ENCODE assay signal across 21 cellular contexts in the genomic region with DNA sequence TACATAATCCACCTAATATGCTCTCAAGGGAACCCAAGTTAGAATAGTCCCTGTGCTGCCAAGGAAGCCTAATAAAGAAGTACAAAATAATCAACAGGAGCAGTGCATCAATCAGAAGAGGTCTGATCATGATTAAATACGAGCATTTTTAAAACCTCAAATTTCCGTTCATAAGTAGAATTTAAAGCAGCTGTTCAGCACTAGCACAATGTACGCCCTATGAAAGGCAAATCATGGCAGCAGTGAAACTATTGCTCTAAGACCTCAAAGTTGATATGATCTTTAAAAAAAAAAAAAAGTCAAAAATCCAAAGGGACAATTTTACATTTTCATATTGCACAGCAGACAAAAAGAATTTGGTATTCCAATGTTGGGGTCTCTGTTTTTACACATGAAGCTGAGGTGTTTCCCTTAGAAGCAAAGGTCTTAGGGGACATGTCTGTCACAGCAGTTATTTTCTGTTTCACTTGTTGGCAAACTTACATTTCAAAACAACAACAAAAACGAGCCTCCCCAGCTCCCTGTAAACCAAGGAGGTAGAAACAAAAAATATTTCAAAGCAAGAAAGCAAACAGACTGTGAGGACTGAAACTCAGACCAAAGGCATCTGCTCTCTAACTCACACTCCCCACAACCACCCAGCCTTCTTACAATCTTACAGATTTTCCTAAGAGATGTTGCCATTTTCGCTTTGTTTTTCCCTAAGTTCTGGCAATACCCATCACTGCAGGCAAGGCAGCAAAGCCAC. TPM values are rescaled to one million over a fixed set of nuclear protein-coding genes. Genes with fewer than 3 reads are reported as not detected.
DNase-seq lines count a peak whose midpoint lies in the region; ATAC-seq and TF ChIP-seq lines count a peak whose summit lies in the region.
"Had no signal": no experiment of that assay in that cellular context is flagged by ENCODE, and none has a peak within 500 bp of the region (broad histone marks: within the 10 kb centered on the region; RNA-seq: fewer than 3 reads in every experiment).

No MANE protein-coding gene starts in this region.

- no peak overlapping the region for H3K9ac ChIP-seq in IMR-90 (ENCODE audit: low read depth, low read length)

- CTCF ChIA-PET in IMR-90 (lab: Yijun Ruan, JAX) (interaction anchor here (0.7 to 1.3 kb wide), 2 partner anchors 11 to 25 kb away, joined by 4 to 5 read pairs; no protein-coding TSS in a partner anchor), Calu3 (lab: Charles Lee) (no interaction called here)
- CTCF ChIA-PET in activated CD4-positive, alpha-beta memory T cell treated with anti-CD3 and anti-CD28 coated beads, Interleukin-2, amount 10 ng/mL, durations not matched to agents 7 days and 5 days (lab: Charles Lee) = no interaction called here

- no peak overlapping the region for H2BK15ac ChIP-seq in IMR-90 (ENCODE audit: low read depth, low read length)

- H3K27me3 Mint-ChIP-seq in progenitor cell of endocrine pancreas = no peaks in the 10 kb centered on the region
- H3K27me3 Mint-ChIP-seq in Calu3 (ENCODE audit: unreplicated experiment) = no peaks in the 10 kb centered on the region
- H3K27me3 Mint-ChIP-seq in activated CD4-positive, alpha-beta memory T cell treated with anti-CD3 and anti-CD28 coated beads, Interleukin-2, amount 10 ng/mL, durations not matched to agents 7 days and 5 days = no peaks in the 10 kb centered on the region
- H3K27me3 Mint-ChIP-seq: activated B cell treated with CpG ODN at 0.5 μM for 24 hours; activated naive CD4-positive, alpha-beta T cell treated with anti-CD3 and anti-CD28 coated beads, Interleukin-2, amount 50 U/mL, for 24 hours; effector memory CD8-positive, alpha-beta T cell had no signal

- no peak overlapping the region for H3K4me3 Mint-ChIP-seq in progenitor cell of endocrine pancreas (ENCODE audit: low read depth)
- H3K4me3 Mint-ChIP-seq in Calu3 (ENCODE audit: low read depth, unreplicated experiment) = no peak overlapping the region
- no peak overlapping the region for H3K4me3 Mint-ChIP-seq in activated CD4-positive, alpha-beta memory T cell treated with anti-CD3 and anti-CD28 coated beads, Interleukin-2, amount 10 ng/mL, durations not matched to agents 7 days and 5 days
- H3K4me3 Mint-ChIP-seq: activated B cell treated with CpG ODN at 0.5 μM for 24 hours; activated naive CD4-positive, alpha-beta T cell treated with anti-CD3 and anti-CD28 coated beads, Interleukin-2, amount 50 U/mL, for 24 hours; effector memory CD8-positive, alpha-beta T cell; natural killer cell had no signal

- DNase-seq in IMR-90 (peak; percentile 5), choroid plexus epithelial cell (ENCODE audit: low read depth) (peak; percentile 9), progenitor cell of endocrine pancreas (ENCODE audit: low spot score, unreplicated experiment) (no peak), Calu3 (no peak), NCI-H748 (lab: John Stamatoyannopoulos, UW; ENCODE audit: unreplicated experiment) (no peak)
- DNase-seq in activated CD4-positive, alpha-beta T cell treated with anti-CD3 and anti-CD28 coated beads, Interleukin-2, amount 50 U/mL, for 48 hours = no peak
- DNase-seq in activated CD4-positive, alpha-beta memory T cell treated with anti-CD3 and anti-CD28 coated beads, Interleukin-2, amount 10 ng/mL, durations not matched to agents 7 days and 5 days = no peak
- DNase-seq: activated B cell treated with CpG ODN at 0.5 μM for 24 hours; activated CD8-positive, alpha-beta memory T cell treated with anti-CD3 and anti-CD28 coated beads, Interleukin-2, amount 50 U/mL, for 4 hours; BE2C; effector memory CD8-positive, alpha-beta T cell; foreskin melanocyte; GOT3; natural killer cell; NCI-H2107; NCI-H69; stimulated activated CD4-positive, alpha-beta T cell treated with anti-CD3 and anti-CD28 coated beads, Interleukin-1b, Interleukin-23, amount 100 ng/mL, for 48 hours had no signal

- no peak overlapping the region for H3K56ac ChIP-seq in IMR-90 (ENCODE audit: extremely low read depth, insufficient read depth, low read length)

- no peaks in the 10 kb centered on the region for H4K20me1 ChIP-seq in IMR-90 (ENCODE audit: insufficient read depth, low read length)

- no peak for TF ChIP-seq POLR2A in IMR-90 (IDR thresholded peaks at IDR 0.05; ENCODE audit: low read depth, low read length)

- H3K27ac ChIP-seq in IMR-90 (ENCODE audit: insufficient read depth, low read length) = no peak overlapping the region

- H2BK120ac ChIP-seq in IMR-90 (ENCODE audit: low read depth, low read length) = no peak overlapping the region

- H2BK5ac ChIP-seq in IMR-90 (ENCODE audit: low read depth, low read length, poor library complexity, severe bottlenecking) = no peak overlapping the region

- H4K5ac ChIP-seq in IMR-90 (ENCODE audit: low read depth, low read length) = no peak overlapping the region

- peaks cover 3% of the 10 kb centered on the region for H3K9me3 Mint-ChIP-seq in progenitor cell of endocrine pancreas (ENCODE audit: low read depth)
- H3K9me3 Mint-ChIP-seq in Calu3 (ENCODE audit: low read depth, unreplicated experiment) = no peaks in the 10 kb centered on the region
- H3K9me3 Mint-ChIP-seq in activated CD4-positive, alpha-beta memory T cell treated with anti-CD3 and anti-CD28 coated beads, Interleukin-2, amount 10 ng/mL, durations not matched to agents 7 days and 5 days = no peaks in the 10 kb centered on the region
- H3K9me3 Mint-ChIP-seq: activated B cell treated with CpG ODN at 0.5 μM for 24 hours had no signal

- no peak overlapping the region for H2BK20ac ChIP-seq in IMR-90 (ENCODE audit: low read depth, low read length)

- BruUV-seq in IMR-90 (replicated peaks; lab: Mats Ljungman, UMichigan) (no TSS peak), Calu3 (replicated peaks; lab: Mats Ljungman, UMichigan) (no TSS peak)

- no peaks in the 10 kb centered on the region for H3K9me1 ChIP-seq in IMR-90 (ENCODE audit: insufficient read depth, low read length)

- in situ Hi-C loops in IMR-90 (cut with MboI; ENCODE audit: low sequenced_read_pairs) = no loop called here

- H3K27ac Mint-ChIP-seq in progenitor cell of endocrine pancreas (peak overlapping the region; percentile 19), Calu3 (ENCODE audit: unreplicated experiment) (no peak overlapping the region)
- H3K27ac Mint-ChIP-seq in activated CD4-positive, alpha-beta memory T cell treated with anti-CD3 and anti-CD28 coated beads, Interleukin-2, amount 10 ng/mL, durations not matched to agents 7 days and 5 days = no peak overlapping the region
- H3K27ac Mint-ChIP-seq: activated B cell treated with CpG ODN at 0.5 μM for 24 hours; activated naive CD4-positive, alpha-beta T cell treated with anti-CD3 and anti-CD28 coated beads, Interleukin-2, amount 50 U/mL, for 24 hours; effector memory CD8-positive, alpha-beta T cell; natural killer cell had no signal

- no peaks in the 10 kb centered on the region for H3K4me1 ChIP-seq in IMR-90 (ENCODE audit: control insufficient read depth, insufficient read depth, low read length)
- H3K4me1 ChIP-seq: BE2C had no signal

- no peak overlapping the region for H2AK5ac ChIP-seq in IMR-90 (ENCODE audit: low read depth, low read length)

- no peak overlapping the region for H3K23ac ChIP-seq in IMR-90 (ENCODE audit: low read depth, low read length)

- no peak overlapping the region for H3K4ac ChIP-seq in IMR-90 (ENCODE audit: low read depth, low read length)

- H3K36me3 ChIP-seq in IMR-90 (ENCODE audit: control insufficient read depth, insufficient read depth, low read length) = no peaks in the 10 kb centered on the region
- H3K36me3 ChIP-seq: BE2C had no signal

- ATAC-seq in GM19455 (IDR thresholded peaks at IDR 0.05; ENCODE audit: unreplicated experiment) (peak; percentile 62), IMR-90 (ENCODE audit: low read depth) (peak; percentile 29; the same call in 1 of the 2 replicates)
- ATAC-seq: effector memory CD8-positive, alpha-beta T cell; HepG2; natural killer cell had no signal

- no peak for TF ChIP-seq RAD21 in IMR-90 (IDR thresholded peaks at IDR 0.05; ENCODE audit: low read length)

- dilution Hi-C loops in IMR-90 (cut with HindIII; ENCODE audit: low sequenced_read_pairs, unreplicated experiment) = no loop called here

- H2AK9ac ChIP-seq in IMR-90 (replicated peaks; ENCODE audit: low read depth, low read length, poor library complexity) = no peak overlapping the region

- peaks cover 24% of the 10 kb centered on the region for H3K4me1 Mint-ChIP-seq in progenitor cell of endocrine pancreas (ENCODE audit: low read depth)
- no peaks in the 10 kb centered on the region for H3K4me1 Mint-ChIP-seq in Calu3 (ENCODE audit: low read depth, unreplicated experiment)
- no peaks in the 10 kb centered on the region for H3K4me1 Mint-ChIP-seq in activated CD4-positive, alpha-beta memory T cell treated with anti-CD3 and anti-CD28 coated beads, Interleukin-2, amount 10 ng/mL, durations not matched to agents 7 days and 5 days
- H3K4me1 Mint-ChIP-seq: activated naive CD4-positive, alpha-beta T cell treated with anti-CD3 and anti-CD28 coated beads, Interleukin-2, amount 50 U/mL, for 24 hours; natural killer cell had no signal

- no peaks in the 10 kb centered on the region for H3K79me1 ChIP-seq in IMR-90 (ENCODE audit: low read depth in 1 of 2, low read length in 2 of 2)

- intact Hi-C loops in IMR-90 (cut with micrococcal nuclease) = no loop called here
- intact Hi-C loops in Calu3 (cut with micrococcal nuclease; ENCODE audit: unreplicated experiment) = no loop called here

- POLR2A ChIA-PET in IMR-90 (lab: Charles Lee; ENCODE audit: unreplicated experiment) = no interaction called here
- POLR2A ChIA-PET in activated CD4-positive, alpha-beta memory T cell treated with anti-CD3 and anti-CD28 coated beads, Interleukin-2, amount 10 ng/mL, durations not matched to agents 7 days and 5 days (lab: Charles Lee) = no interaction called here

- no peak overlapping the region for H3K4me3 ChIP-seq in IMR-90 (ENCODE audit: insufficient read depth, low read depth, low read length)
- no peak overlapping the region for H3K4me3 ChIP-seq in choroid plexus epithelial cell (ENCODE audit: low read depth, low read length)

- peaks cover 5% of the 10 kb centered on the region for H3K36me3 Mint-ChIP-seq in progenitor cell of endocrine pancreas (ENCODE audit: insufficient read depth)
- H3K36me3 Mint-ChIP-seq in Calu3 (ENCODE audit: insufficient read depth, unreplicated experiment) = no peaks in the 10 kb centered on the region
- no peaks in the 10 kb centered on the region for H3K36me3 Mint-ChIP-seq in activated CD4-positive, alpha-beta memory T cell treated with anti-CD3 and anti-CD28 coated beads, Interleukin-2, amount 10 ng/mL, durations not matched to agents 7 days and 5 days (ENCODE audit: low read depth)
- H3K36me3 Mint-ChIP-seq: activated naive CD4-positive, alpha-beta T cell treated with anti-CD3 and anti-CD28 coated beads, Interleukin-2, amount 50 U/mL, for 24 hours; natural killer cell had no signal

- no peak overlapping the region for H3K18ac ChIP-seq in IMR-90 (ENCODE audit: low read depth, low read length)

- H4K8ac ChIP-seq in IMR-90 (ENCODE audit: low read depth in 2 of 2, low read length in 2 of 2) = no peak overlapping the region

- no peaks in the 10 kb centered on the region for H3K27me3 ChIP-seq in IMR-90 (ENCODE audit: control insufficient read depth, insufficient read depth, low read length)
- H3K27me3 ChIP-seq: BE2C had no signal

- 50% methylated on average over 2 of the region's 5 CpGs; no CpG with 5 or more reads in 1 of the 2 experiments for WGBS in IMR-90 (ENCODE audit: extremely low coverage in 2 of 2, insufficient read length in 1 of 2), 2 experiments

- no peak overlapping the region for H3K4me2 ChIP-seq in IMR-90 (ENCODE audit: low read depth, low read length)

- no peak overlapping the region for H2AFZ ChIP-seq in IMR-90 (replicated peaks; ENCODE audit: low read length, poor library complexity)

- H3K9me3 ChIP-seq in IMR-90 (ENCODE audit: control insufficient read depth, insufficient read depth, low read length) = no peaks in the 10 kb centered on the region
- H3K9me3 ChIP-seq: BE2C had no signal

- no peak overlapping the region; the same call in 1 of the 2 replicates for H3K14ac ChIP-seq in IMR-90 (replicated peaks; ENCODE audit: low read depth, low read length)

- H4K91ac ChIP-seq in IMR-90 (ENCODE audit: insufficient read depth, low read depth, low read length) = no peak overlapping the region

- TF ChIP-seq CTCF in IMR-90 (conservative IDR thresholded peaks at IDR 0.05; ENCODE audit: low read depth, low read length) = no peak
- no peak for TF ChIP-seq CTCF in choroid plexus epithelial cell (conservative IDR thresholded peaks at IDR 0.05; ENCODE audit: low read depth, low read length)
- TF ChIP-seq CTCF in progenitor cell of endocrine pancreas (IDR thresholded peaks at IDR 0.05; ENCODE audit: unreplicated experiment) = no peak
- TF ChIP-seq CTCF in Calu3 (IDR thresholded peaks at IDR 0.05; ENCODE audit: unreplicated experiment) = no peak

RNA-seq across cellular contexts. Expression of gene SOX5, which starts 28.2 kb away (rescaled TPM):
- total RNA-seq in IMR-90 (2012; rRNA removed) = 11.9 and 13.1 TPM in 2 replicates
- polyA plus RNA-seq in IMR-90 (2012; rRNA removed) = 1.1 and 1.6 TPM in 2 replicates
- 1.2 and 1.7 TPM in 2 replicates for polyA plus RNA-seq in IMR-90 (2012; cell fraction: cytosol; rRNA removed)
- polyA plus RNA-seq in IMR-90 (2012; cell fraction: nucleus; rRNA removed; ENCODE audit: low replicate concordance) = 3.3 and 4.5 TPM in 2 replicates
- 49.1 and 56.9 TPM in 2 replicates for total RNA-seq in progenitor cell of endocrine pancreas
- not detected in 2 replicates for total RNA-seq in Calu3 (2022)
- under 1 TPM; 0.45 to 0.75 TPM for total RNA-seq in activated CD4-positive, alpha-beta memory T cell treated with anti-CD3 and anti-CD28 coated beads, Interleukin-2, amount 10 ng/mL, durations not matched to agents 7 days and 5 days
- total RNA-seq: lung microvascular endothelial cell had no signal

Comparison
In these comparisons a context has a peak if more than half of its experiments do, and no peak if none do; other contexts are left out.
1. DNase-seq: peak in IMR-90 (single experiment) and choroid plexus epithelial cell (single experiment); none in progenitor cell of endocrine pancreas (single experiment), Calu3 (single experiment), NCI-H748 (single experiment), activated CD4-positive, alpha-beta T cell treated with anti-CD3 and anti-CD28 coated beads, Interleukin-2, amount 50 U/mL, for 48 hours (0 of 2) and activated CD4-positive, alpha-beta memory T cell treated with anti-CD3 and anti-CD28 coated beads, Interleukin-2, amount 10 ng/mL, durations not matched to agents 7 days and 5 days (single experiment).